8 cellular contexts compared by ENCODE assay signal in the genomic region with DNA sequence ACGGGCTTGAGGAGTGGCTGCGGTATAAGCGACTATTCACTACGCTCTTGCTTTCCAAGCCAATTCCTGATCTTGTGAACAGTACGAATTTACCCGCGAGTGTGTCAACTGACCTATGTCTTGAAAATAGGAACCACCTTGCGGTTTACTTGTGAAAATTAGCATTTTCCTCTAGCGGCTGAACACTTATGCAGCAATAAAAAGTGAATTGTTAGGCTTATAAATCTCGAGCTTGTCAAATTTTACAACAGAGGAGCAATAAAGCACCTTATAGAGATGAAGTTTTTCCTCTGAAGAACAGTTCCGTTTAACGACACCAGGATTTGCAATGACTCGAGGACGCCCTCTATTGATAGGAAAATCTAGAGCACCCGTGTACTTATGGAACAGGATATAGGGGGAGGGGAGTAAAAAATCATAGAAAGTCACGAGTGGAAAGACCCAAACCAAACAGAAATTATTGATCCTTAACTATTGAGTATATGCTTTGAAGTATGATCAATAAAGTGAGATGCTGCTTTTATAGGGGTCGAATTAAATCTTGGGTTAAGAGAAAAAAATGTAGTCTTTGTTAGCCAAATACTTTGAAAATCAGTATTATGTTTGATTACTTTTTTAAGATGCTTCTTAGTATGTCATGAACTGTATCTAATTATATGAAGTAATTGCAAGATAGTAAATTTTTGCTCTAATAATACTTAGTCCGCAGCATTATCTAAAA. TPM values are rescaled to one million over a fixed set of nuclear protein-coding genes. Genes with fewer than 3 reads are reported as not detected.
DNase-seq lines count a peak whose midpoint lies in the region; ATAC-seq, FAIRE-seq and TF ChIP-seq lines count a peak whose summit lies in the region.

No MANE protein-coding gene starts in this region.

- no peak overlapping the region for H3K18ac ChIP-seq in H1 (ENCODE audit: extremely low read depth, low read length)
- H3K18ac ChIP-seq in mesendoderm (ENCODE audit: low read length), result no peak overlapping the region

- H4K5ac ChIP-seq in H1 (ENCODE audit: insufficient read length, low read depth, low read length) (no peak overlapping the region), mesendoderm (ENCODE audit: low read length) (no peak overlapping the region)

- H3K79me1 ChIP-seq in H1 (ENCODE audit: low read depth, low read length) (0 out of 2 replicates have a peak, but pooled peaks cover 2% of the 10 kb centered on the region), mesendoderm (ENCODE audit: low read length) (peaks cover 4% of the 10 kb centered on the region)

- no peak overlapping the region for H2BK120ac ChIP-seq in H1 (replicated peaks; ENCODE audit: low read depth, low read length)
- H2BK120ac ChIP-seq in mesendoderm (ENCODE audit: low read depth, low read length), result no peak overlapping the region

- H3K27ac ChIP-seq in H1 (ENCODE audit: low read depth, low read length) (no peak overlapping the region), mesendoderm (ENCODE audit: low read depth, low read length) (no peak overlapping the region)

- H3K4ac ChIP-seq in H1 (replicated peaks; ENCODE audit: insufficient read length, low read depth, low read length) (no peak overlapping the region), mesendoderm (ENCODE audit: low read depth, low read length) (no peak overlapping the region)

- H3K79me2 ChIP-seq in H1 (ENCODE audit: control insufficient read depth in 1 of 2, insufficient read depth in 2 of 2, low read length in 2 of 2), result peaks cover 4 to 21% of the 10 kb centered on the region in 2 experiments
- H3K79me2 ChIP-seq in mesendoderm (ENCODE audit: control insufficient read depth, insufficient read depth, low read length), result peaks cover 25% of the 10 kb centered on the region

- no peak overlapping the region for H3K56ac ChIP-seq in H1 (replicated peaks; ENCODE audit: insufficient read length, low read depth, low read length)
- peak overlapping the region; percentile 94 for H3K56ac ChIP-seq in mesendoderm (ENCODE audit: low read length)

- H3K9ac ChIP-seq in H1 (replicated peaks in 1 of 4; ENCODE audit: extremely low read depth in 1 of 4, low read depth in 3 of 4, low read length in 3 of 4) (no peak overlapping the region; a peak in 1 of 7 replicates), mesendoderm (ENCODE audit: low read length) (peak overlapping the region; percentile 85)

- no peak for TF ChIP-seq EP300 in H1 (IDR thresholded peaks at IDR 0.05; ENCODE audit: borderline replicate concordance in 1 of 2, low read depth in 2 of 2, low read length in 2 of 2)

- H3K36me3 ChIP-seq in H1 (ENCODE audit: control insufficient read depth in 2 of 4, insufficient read depth in 4 of 4, low read length in 3 of 4) (peaks cover 0 to 12% (median 0%) of the 10 kb centered on the region in 4 experiments; a peak in 1 of 8 replicates), mesendoderm (ENCODE audit: control insufficient read depth, insufficient read depth, low read length) (no peaks in the 10 kb centered on the region)

- 14% methylated on average over 18 of the region's 18 CpGs; no CpG with 5 or more reads in 1 of the 2 experiments for WGBS in H1 (ENCODE audit: extremely low coverage in 1 of 2, insufficient coverage in 1 of 2, insufficient read length in 1 of 2, insufficient replicate concordance in 2 of 2, low coverage in 1 of 2, low lambda C conversion rate in 2 of 2, missing lambda C conversion rate in 1 of 2), 2 experiments
- WGBS in mesendoderm (ENCODE audit: extremely low coverage, insufficient coverage, low lambda C conversion rate), result no CpG with 5 or more reads among the region's 18 CpGs

- H3K27me3 ChIP-seq in H1 (replicated peaks in 1 of 4; ENCODE audit: control insufficient read depth in 3 of 4, extremely low read depth in 1 of 4, insufficient read depth in 3 of 4, low read length in 3 of 4) (peaks cover 0 to 19% (median 13%) of the 10 kb centered on the region in 4 experiments; a peak in 6 of 7 replicates), mesendoderm (ENCODE audit: insufficient read depth, low read length, poor library complexity) (no peaks in the 10 kb centered on the region)

- no peaks in the 10 kb centered on the region for H3K9me3 ChIP-seq in H1 (ENCODE audit: insufficient read depth in 2 of 2, low read depth in 1 of 2, low read length in 1 of 2)

- H3K4me2 ChIP-seq in H1 (ENCODE audit: insufficient read depth in 1 of 2, low read depth in 2 of 2, low read length in 2 of 2), result peak overlapping the region; percentile 89 to 97
- H3K4me2 ChIP-seq in mesendoderm (ENCODE audit: low read length), result peak overlapping the region; percentile 84

- no peak overlapping the region for H4K8ac ChIP-seq in H1 (ENCODE audit: extremely low read depth, insufficient read depth, low read length)
- no peak overlapping the region for H4K8ac ChIP-seq in mesendoderm (ENCODE audit: low read depth, low read length)

- FAIRE-seq in H1 (lab: Jason Lieb, UNC), result peak; percentile 36

- peaks cover 25% of the 10 kb centered on the region for H3K23me2 ChIP-seq in H1 (ENCODE audit: low read depth, low read length)

- H2BK20ac ChIP-seq in H1 (ENCODE audit: low read length), result no peak overlapping the region

- no peak overlapping the region for H2BK12ac ChIP-seq in H1 (ENCODE audit: low read depth, low read length)

- H3K4me1 ChIP-seq in H1 (replicated peaks in 1 of 4; ENCODE audit: control insufficient read depth in 3 of 4, insufficient read depth in 4 of 4, low read length in 3 of 4), result peaks cover 3 to 15% (median 11%) of the 10 kb centered on the region in 4 experiments; a peak in 6 of 7 replicates
- peaks cover 11% of the 10 kb centered on the region for H3K4me1 ChIP-seq in mesendoderm (ENCODE audit: control insufficient read depth, low read depth, low read length)

- CTCF ChIA-PET in H1 (lab: Charles Lee; ENCODE audit: partially characterized antibody), result interaction anchor here (0.6 to 7.4 kb wide), 40 partner anchors 10 to 1350 kb away, joined by 3 to 94 read pairs (median 4); no protein-coding TSS in a partner anchor

- H4K20me1 ChIP-seq in H1 (replicated peaks in 1 of 2; ENCODE audit: control insufficient read depth in 1 of 2, insufficient read depth in 2 of 2, low read length in 2 of 2), result peaks cover 14 to 18% of the 10 kb centered on the region in 2 experiments

- TF ChIP-seq CTCF in H1 (IDR thresholded peaks at IDR 0.05; ENCODE audit: control extremely low read depth in 1 of 3, insufficient read depth in 1 of 3, low read depth in 1 of 3, low read length in 3 of 3), result peak in 2 of 3 experiments; percentile 73 to 83; a peak in 3 of 4 replicates

- H3K14ac ChIP-seq in H1 (ENCODE audit: insufficient read length), result no peak overlapping the region

- no peak overlapping the region for H4K91ac ChIP-seq in H1 (replicated peaks; ENCODE audit: insufficient read length, low read length)

- DNase-seq in DMS53 treated with DMSO at 0.1 percent for 48 hours (lab: John Stamatoyannopoulos, UW; ENCODE audit: unreplicated experiment), result peak; percentile 81
- peak; percentile 87 to 90 for DNase-seq in NCI-H446 (lab: John Stamatoyannopoulos, UW)
- peak; percentile 67 for DNase-seq in activated CD4-positive, alpha-beta T cell treated with anti-CD3 and anti-CD28 coated beads for 48 hours
- DNase-seq in H1 (ENCODE audit: low read depth in 1 of 2, low spot score in 2 of 2), result no peak
- DNase-seq in mesendoderm, result peak; percentile 89
- DNase-seq in stimulated activated naive CD8-positive, alpha-beta T cell treated with anti-CD3 and anti-CD28 coated beads, Interleukin-15, Interleukin-2, amounts not matched to agents 100 U/mL and 50 U/mL, for 24 hours, result peak; percentile 55

- H2BK5ac ChIP-seq in H1 (ENCODE audit: low read depth, low read length) (no peak overlapping the region), mesendoderm (ENCODE audit: low read length) (no peak overlapping the region)

- no peak overlapping the region for H2BK15ac ChIP-seq in H1 (ENCODE audit: low read length)
- no peak overlapping the region for H2BK15ac ChIP-seq in mesendoderm (replicated peaks; ENCODE audit: low read depth)

- H3K23ac ChIP-seq in H1 (ENCODE audit: insufficient read length), result no peak overlapping the region
- H3K23ac ChIP-seq in mesendoderm (ENCODE audit: low read length), result no peak overlapping the region

- H2AK5ac ChIP-seq in H1 (ENCODE audit: low read depth, low read length) (no peak overlapping the region), mesendoderm (ENCODE audit: low read length) (no peak overlapping the region)

- peak; percentile 10 for ATAC-seq in HG02973 (IDR thresholded peaks at IDR 0.05; ENCODE audit: unreplicated experiment)
- no peak for ATAC-seq in stimulated activated naive CD8-positive, alpha-beta T cell treated with anti-CD3 and anti-CD28 coated beads, Interleukin-15, Interleukin-2, amounts not matched to agents 100 U/mL and 50 U/mL, for 24 hours
- no peak for ATAC-seq in GM21381 (IDR thresholded peaks at IDR 0.05; ENCODE audit: unreplicated experiment)

- TF ChIP-seq RAD21 in H1 (IDR thresholded peaks at IDR 0.05 in 1 of 2, conservative IDR thresholded peaks at IDR 0.05 in 1 of 2; ENCODE audit: low read depth in 2 of 2, low read length in 2 of 2), result peak; percentile 73 to 77

- H3K4me3 ChIP-seq in H1 (ENCODE audit: extremely low read depth in 1 of 4, insufficient read depth in 2 of 4, low read depth in 3 of 4, low read length in 4 of 4), result peak overlapping the region in 3 of 4 experiments; percentile 52 to 91 (median 81); a peak in 6 of 8 replicates
- peak overlapping the region; percentile 50 for H3K4me3 ChIP-seq in mesendoderm (ENCODE audit: low read length)

- POLR2A ChIA-PET in H1 (lab: Charles Lee; ENCODE audit: partially characterized antibody), result interaction anchor here (0.7 to 1.4 kb wide), 6 partner anchors 13 to 539 kb away, joined by 3 to 4 read pairs (median 4); no protein-coding TSS in a partner anchor

- no peak overlapping the region for H2AFZ ChIP-seq in H1 (ENCODE audit: low read length)

- TF ChIP-seq POLR2A in H1 (IDR thresholded peaks at IDR 0.05; ENCODE audit: control extremely low read depth in 1 of 2, low read depth in 2 of 2, low read length in 2 of 2), result no peak

TF ChIP-seq in H1, 55 proteins besides CTCF, POLR2A, EP300 and RAD21 (continues in another document):
- TF ChIP-seq BACH1 (IDR thresholded peaks at IDR 0.05; ENCODE audit: low read length) (peak; percentile 71), CEBPB (IDR thresholded peaks at IDR 0.05; ENCODE audit: low read depth, low read length) (no peak), YY1 (IDR thresholded peaks at IDR 0.05; ENCODE audit: low read depth, low read length) (no peak), ASH2L (IDR thresholded peaks at IDR 0.05; ENCODE audit: low read length) (no peak)

RNA-seq across cellular contexts. Expression of a gene that starts 1.9 kb away (rescaled TPM):
- 27.0 and 27.9 TPM in 2 replicates for total RNA-seq in H1 (2021; fragmentation: NEBNext Ultra II Directional; extraction: Animal tissue kit (Norgen Biotek cat#: 25700))
- polyA plus RNA-seq in H1 (2011; rRNA removed), result 11.7 and 24.4 TPM in 2 replicates
- 17.4 TPM for polyA plus RNA-seq in H1 (2011; cell fraction: cytosol; rRNA removed)
- polyA plus RNA-seq in H1 (2011; cell fraction: nucleus; rRNA removed), result 35.8 TPM
- 7.3 to 10.4 TPM (median 9.0 TPM) in 4 replicates for polyA plus RNA-seq in H1 (2012, experiment 1 of 2)
- polyA plus RNA-seq in H1 (2012, experiment 2 of 2), result 4.7 TPM
- 18.4 TPM for polyA plus RNA-seq in H1 (2013, experiment 1 of 2)
- polyA plus RNA-seq in H1 (2013, experiment 2 of 2), result 19.6 TPM
- 25.7 and 42.7 TPM in 2 replicates for polyA minus RNA-seq in H1 (2011; rRNA and poly(A)+ RNA removed)
- 21.7 TPM for polyA minus RNA-seq in H1 (2011; cell fraction: cytosol; rRNA and poly(A)+ RNA removed)
- polyA minus RNA-seq in H1 (2011; cell fraction: nucleus; rRNA and poly(A)+ RNA removed), result 68.1 TPM
- 27.9 TPM for polyA plus RNA-seq in mesendoderm (2013, experiment 1 of 2)
- 28.8 TPM for polyA plus RNA-seq in mesendoderm (2013, experiment 2 of 2)

Comparison
In these comparisons a context has a peak if more than half of its experiments do, and no peak if none do; other contexts are left out.
1. DNase-seq: peak in DMS53 treated with DMSO at 0.1 percent for 48 hours (single experiment), NCI-H446 (2 of 2), activated CD4-positive, alpha-beta T cell treated with anti-CD3 and anti-CD28 coated beads for 48 hours (single experiment), mesendoderm (single experiment) and stimulated activated naive CD8-positive, alpha-beta T cell treated with anti-CD3 and anti-CD28 coated beads, Interleukin-15, Interleukin-2, amounts not matched to agents 100 U/mL and 50 U/mL, for 24 hours (single experiment); none in H1 (0 of 2).